9 cellular contexts compared by ENCODE assay signal in the genomic region with DNA sequence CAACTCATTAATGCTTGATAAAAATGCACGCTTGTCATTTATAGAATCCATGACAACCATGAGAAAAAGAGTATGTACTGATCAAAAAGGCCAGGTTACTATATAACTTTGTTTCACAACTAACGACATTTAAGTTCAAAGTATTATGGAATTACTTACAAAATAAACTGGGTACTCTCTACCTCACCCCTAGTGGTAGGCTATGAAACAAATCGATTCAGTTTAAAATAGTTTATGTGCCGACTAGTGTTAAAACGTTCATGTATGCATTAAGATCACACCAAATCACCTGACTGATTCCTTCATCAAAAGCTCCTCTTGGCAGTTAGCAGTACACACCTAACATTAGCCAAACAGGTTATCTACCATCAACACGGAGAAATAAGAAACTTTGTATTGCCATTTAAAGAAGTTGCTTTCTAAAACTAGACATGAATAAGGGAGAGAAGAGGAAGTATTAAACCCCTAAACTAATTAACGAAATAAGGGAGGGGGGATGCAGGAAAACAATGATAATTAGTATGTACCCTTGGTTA.
A peak's percentile ranks its signal among the peaks of the same experiment; 100 is the strongest.
DNase-seq lines count a peak whose midpoint lies in the region; ATAC-seq, FAIRE-seq and TF ChIP-seq lines count a peak whose summit lies in the region.
"Had no signal": no experiment of that assay in that cellular context is flagged by ENCODE, and none has a peak within 500 bp of the region (broad histone marks: within the 10 kb centered on the region; RNA-seq: fewer than 3 reads in every experiment).

No MANE protein-coding gene starts in this region.

- H3K36me3 Mint-ChIP-seq in activated naive CD4-positive, alpha-beta T cell treated with anti-CD3 and anti-CD28 coated beads, Interleukin-2, amount 50 U/mL, for 24 hours = peaks cover 2% of the 10 kb centered on the region

- H3K4me3 ChIP-seq in epithelial cell of esophagus (ENCODE audit: low read length) = no peak overlapping the region
- peak overlapping the region; percentile 3 for H3K4me3 ChIP-seq in suprapubic skin

- TF ChIP-seq EP300 in suprapubic skin (IDR thresholded peaks at IDR 0.05) = no peak

- no peaks in the 10 kb centered on the region for H3K9me3 ChIP-seq in suprapubic skin

- TF ChIP-seq POLR2A in suprapubic skin (IDR thresholded peaks at IDR 0.05) (no peak), GM12892 (IDR thresholded peaks at IDR 0.05; ENCODE audit: low read depth, low read length) (no peak)

- FAIRE-seq in GM12892 (lab: Jason Lieb, UNC) = no peak

- H3K4me3 Mint-ChIP-seq in activated naive CD4-positive, alpha-beta T cell treated with anti-CD3 and anti-CD28 coated beads, Interleukin-2, amount 50 U/mL, for 24 hours = peak overlapping the region; percentile 53

- no peaks in the 10 kb centered on the region for H3K27me3 Mint-ChIP-seq in activated naive CD4-positive, alpha-beta T cell treated with anti-CD3 and anti-CD28 coated beads, Interleukin-2, amount 50 U/mL, for 24 hours
- H3K27me3 Mint-ChIP-seq: CD8-positive, alpha-beta memory T cell had no signal

- H3K4me1 ChIP-seq in suprapubic skin = peaks cover 15% of the 10 kb centered on the region

- no peaks in the 10 kb centered on the region for H3K36me3 ChIP-seq in suprapubic skin

- WGBS in suprapubic skin = 39% methylated on average over 7 of the region's 7 CpGs

- H3K27ac Mint-ChIP-seq in activated naive CD4-positive, alpha-beta T cell treated with anti-CD3 and anti-CD28 coated beads, Interleukin-2, amount 50 U/mL, for 24 hours = no peak overlapping the region

- ATAC-seq in HG02571 (IDR thresholded peaks at IDR 0.05; ENCODE audit: unreplicated experiment) = no peak

- H3K27me3 ChIP-seq in suprapubic skin = no peaks in the 10 kb centered on the region

- DNase-seq in activated naive CD4-positive, alpha-beta T cell (lab: John Stamatoyannopoulos, UW) = no peak
- DNase-seq in NOMO-1 treated with DMSO at 0.1 percent for 48 hours (lab: John Stamatoyannopoulos, UW; ENCODE audit: unreplicated experiment) = peak; percentile 84
- DNase-seq in epithelial cell of esophagus (ENCODE audit: low read depth) = no peak
- DNase-seq in suprapubic skin (ENCODE audit: low spot score in 2 of 2) = no peak
- no peak for DNase-seq in COLO668 (lab: John Stamatoyannopoulos, UW; ENCODE audit: unreplicated experiment)
- no peak for DNase-seq in GM12892 (ENCODE audit: insufficient read length)

- TF ChIP-seq CTCF in epithelial cell of esophagus (IDR thresholded peaks at IDR 0.05; ENCODE audit: insufficient read depth, low read depth, low read length, missing control alignments) = peak; percentile 12
- no peak for TF ChIP-seq CTCF in suprapubic skin (IDR thresholded peaks at IDR 0.05)

- H3K4me1 Mint-ChIP-seq in activated naive CD4-positive, alpha-beta T cell treated with anti-CD3 and anti-CD28 coated beads, Interleukin-2, amount 50 U/mL, for 24 hours = peaks cover 47% of the 10 kb centered on the region

- no peaks in the 10 kb centered on the region for H3K9me3 Mint-ChIP-seq in activated naive CD4-positive, alpha-beta T cell treated with anti-CD3 and anti-CD28 coated beads, Interleukin-2, amount 50 U/mL, for 24 hours
- H3K9me3 Mint-ChIP-seq: CD8-positive, alpha-beta memory T cell had no signal

- H3K27ac ChIP-seq in suprapubic skin = no peak overlapping the region
